Comparison of ENCODE assay signal across 20 cellular contexts in the genomic region with DNA sequence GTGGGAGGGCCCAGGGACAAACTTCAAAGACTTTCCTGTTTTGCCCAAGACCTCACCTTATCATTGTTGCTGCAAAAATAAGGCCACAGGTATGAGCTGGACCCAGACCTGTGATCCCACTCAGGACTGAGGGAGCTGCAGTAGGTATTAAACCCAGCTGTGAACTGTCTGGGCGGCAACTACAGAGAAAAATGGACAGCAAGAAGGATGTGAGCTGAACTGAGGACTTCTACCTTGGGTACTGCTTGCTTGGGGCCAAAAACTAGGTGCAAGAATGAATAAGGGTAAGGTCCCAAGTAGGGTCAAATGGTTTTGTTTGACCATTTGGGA. TPM values are rescaled to one million over a fixed set of nuclear protein-coding genes. Genes with fewer than 3 reads are reported as not detected.
DNase-seq lines count a peak whose midpoint lies in the region; ATAC-seq and TF ChIP-seq lines count a peak whose summit lies in the region.
"Had no signal": no experiment of that assay in that cellular context is flagged by ENCODE, and none has a peak within 500 bp of the region (broad histone marks: within the 10 kb centered on the region; RNA-seq: fewer than 3 reads in every experiment).

No MANE protein-coding gene starts in this region.

- peaks cover 0 to 11% (median 4%) of the 10 kb centered on the region in 6 donors for H3K4me1 ChIP-seq in spleen

- intact Hi-C loops in Calu3 (cut with micrococcal nuclease; ENCODE audit: unreplicated experiment) (no loop called here), spleen (cut with DNase I; ENCODE audit: low total_unique reads) (no loop called here)

- TF ChIP-seq POLR2A in NB4 (IDR thresholded peaks at IDR 0.05; ENCODE audit: extremely low read depth, insufficient read length) (no peak), spleen (IDR thresholded peaks at IDR 0.05) (no peak)

- H3K27ac ChIP-seq in spleen = peak overlapping the region in 1 of 8 donors; percentile 29
- H3K27ac ChIP-seq: GM23248, WERI-Rb-1 had no signal

- peaks cover 14% of the 10 kb centered on the region for H3K9me3 Mint-ChIP-seq in T-helper 1 cell treated with Interleukin-12 subunit alpha and Interleukin-12 subunit beta and Interleukin-4 antibody, amounts not matched to agents 30 μg/mL and 1 μg/mL, for 36 hours
- H3K9me3 Mint-ChIP-seq in Calu3 (ENCODE audit: low read depth, unreplicated experiment) = no peaks in the 10 kb centered on the region

- WGBS in spleen, 5 donors = 71 to 88% (median 84%) methylated on average over 1 of the region's 1 CpG

- H3K27me3 Mint-ChIP-seq in T-helper 1 cell treated with Interleukin-12 subunit alpha and Interleukin-12 subunit beta and Interleukin-4 antibody, amounts not matched to agents 30 μg/mL and 1 μg/mL, for 36 hours (ENCODE audit: low read depth) = no peaks in the 10 kb centered on the region
- H3K27me3 Mint-ChIP-seq in Calu3 (ENCODE audit: unreplicated experiment) = no peaks in the 10 kb centered on the region

- no peaks in the 10 kb centered on the region for H3K9me3 ChIP-seq in spleen

- peak overlapping the region; percentile 83 for H3K27ac Mint-ChIP-seq in T-helper 1 cell treated with Interleukin-12 subunit alpha and Interleukin-12 subunit beta and Interleukin-4 antibody, amounts not matched to agents 30 μg/mL and 1 μg/mL, for 36 hours
- H3K27ac Mint-ChIP-seq in Calu3 (ENCODE audit: unreplicated experiment) = no peak overlapping the region

- CTCF ChIA-PET in Calu3 (lab: Charles Lee) = interaction anchor here (0.6 kb wide), 1 partner anchor 1211 kb away, joined by 3 read pairs; no protein-coding TSS in a partner anchor

- peaks cover 9% of the 10 kb centered on the region for H3K36me3 Mint-ChIP-seq in T-helper 1 cell treated with Interleukin-12 subunit alpha and Interleukin-12 subunit beta and Interleukin-4 antibody, amounts not matched to agents 30 μg/mL and 1 μg/mL, for 36 hours (ENCODE audit: low read depth)
- no peaks in the 10 kb centered on the region for H3K36me3 Mint-ChIP-seq in Calu3 (ENCODE audit: insufficient read depth, unreplicated experiment)

- H3K4me3 Mint-ChIP-seq in T-helper 1 cell treated with Interleukin-12 subunit alpha and Interleukin-12 subunit beta and Interleukin-4 antibody, amounts not matched to agents 30 μg/mL and 1 μg/mL, for 36 hours = no peak overlapping the region
- H3K4me3 Mint-ChIP-seq in Calu3 (ENCODE audit: low read depth, unreplicated experiment) = peak overlapping the region; percentile 26

- H3K36me3 ChIP-seq in spleen = no peaks in the 10 kb centered on the region
- H3K36me3 ChIP-seq: WERI-Rb-1 had no signal

- H3K4me1 Mint-ChIP-seq in T-helper 1 cell treated with Interleukin-12 subunit alpha and Interleukin-12 subunit beta and Interleukin-4 antibody, amounts not matched to agents 30 μg/mL and 1 μg/mL, for 36 hours (ENCODE audit: low read depth) = peaks cover 10% of the 10 kb centered on the region
- H3K4me1 Mint-ChIP-seq in Calu3 (ENCODE audit: low read depth, unreplicated experiment) = no peaks in the 10 kb centered on the region

- no peak for ATAC-seq in HG03460 (IDR thresholded peaks at IDR 0.05; ENCODE audit: unreplicated experiment)

- TF ChIP-seq CTCF in Calu3 (IDR thresholded peaks at IDR 0.05; ENCODE audit: unreplicated experiment) = no peak
- no peak for TF ChIP-seq CTCF in NB4 (IDR thresholded peaks at IDR 0.05; ENCODE audit: low read depth, low read length)
- TF ChIP-seq CTCF in fibroblast of pulmonary artery (IDR thresholded peaks at IDR 0.05; ENCODE audit: low read length, missing control alignments) = no peak
- TF ChIP-seq CTCF in spleen (IDR thresholded peaks at IDR 0.05 in 8 of 11, conservative IDR thresholded peaks at IDR 0.05 in 3 of 11) = no peak

- H3K4me3 ChIP-seq in NB4 (ENCODE audit: low read depth, low read length) (peak overlapping the region; percentile 27), fibroblast of pulmonary artery (replicated peaks; ENCODE audit: low read depth, low read length) (peak overlapping the region; percentile 17), spleen (no peak overlapping the region)
- H3K4me3 ChIP-seq: GM23248 had no signal

- H3K27me3 ChIP-seq in spleen (replicated peaks in 1 of 7) = no peaks in the 10 kb centered on the region

- BruUV-seq in Calu3 (replicated peaks; lab: Mats Ljungman, UMichigan) = no TSS peak

- no peak for DNase-seq in T-helper 1 cell
- no peak for DNase-seq in Calu3
- no peak for DNase-seq in NB4 (ENCODE audit: low read depth)
- no peak for DNase-seq in fibroblast of pulmonary artery (ENCODE audit: low read depth)
- DNase-seq in spleen = no peak
- no peak for DNase-seq in midbrain (lab: John Stamatoyannopoulos, UW)
- DNase-seq: activated effector memory CD4-positive, alpha-beta T cell treated with Interleukin-2 at 50 U/mL for 16 hours; cerebellar nuclear complex; DMS 273 treated with DMSO at 0.1 percent for 48 hours; GM23248; hippocampal formation; NCI-H526 treated with DMSO at 0.1 percent for 48 hours; occipital lobe; SHP77; trophoblast cell; WERI-Rb-1 had no signal

RNA-seq across cellular contexts. Expression of gene GABRA4, which starts 17.8 kb away (rescaled TPM):
- total RNA-seq in Calu3 (2022) = not detected in 2 replicates
- under 1 TPM in 2 of 7 donors, not detected in 5; 0.03 to 0.05 TPM for total RNA-seq in spleen
- under 1 TPM in 2 of 3 donors, not detected in 1; under 0.01 to 0.10 TPM for polyA plus RNA-seq in spleen
- total RNA-seq: GM23248, lung microvascular endothelial cell had no signal
- polyA plus RNA-seq: GM23248 had no signal

RNA-seq across cellular contexts. Expression of gene GABRB1, which starts 20.2 kb away (rescaled TPM):
- total RNA-seq in Calu3 (2022) (not detected in 2 replicates), spleen (not detected)
- polyA plus RNA-seq in spleen = not detected
- total RNA-seq: GM23248, lung microvascular endothelial cell had no signal
- polyA plus RNA-seq: esophagus, GM23248 had no signal

Comparison
In these comparisons a context has a peak if more than half of its experiments do, and no peak if none do; other contexts are left out.
1. H3K4me3 ChIP-seq: peak in NB4 (single experiment) and fibroblast of pulmonary artery (single experiment); none in spleen (0 of 8).